8 cellular contexts compared by ENCODE assay signal in the genomic region with DNA sequence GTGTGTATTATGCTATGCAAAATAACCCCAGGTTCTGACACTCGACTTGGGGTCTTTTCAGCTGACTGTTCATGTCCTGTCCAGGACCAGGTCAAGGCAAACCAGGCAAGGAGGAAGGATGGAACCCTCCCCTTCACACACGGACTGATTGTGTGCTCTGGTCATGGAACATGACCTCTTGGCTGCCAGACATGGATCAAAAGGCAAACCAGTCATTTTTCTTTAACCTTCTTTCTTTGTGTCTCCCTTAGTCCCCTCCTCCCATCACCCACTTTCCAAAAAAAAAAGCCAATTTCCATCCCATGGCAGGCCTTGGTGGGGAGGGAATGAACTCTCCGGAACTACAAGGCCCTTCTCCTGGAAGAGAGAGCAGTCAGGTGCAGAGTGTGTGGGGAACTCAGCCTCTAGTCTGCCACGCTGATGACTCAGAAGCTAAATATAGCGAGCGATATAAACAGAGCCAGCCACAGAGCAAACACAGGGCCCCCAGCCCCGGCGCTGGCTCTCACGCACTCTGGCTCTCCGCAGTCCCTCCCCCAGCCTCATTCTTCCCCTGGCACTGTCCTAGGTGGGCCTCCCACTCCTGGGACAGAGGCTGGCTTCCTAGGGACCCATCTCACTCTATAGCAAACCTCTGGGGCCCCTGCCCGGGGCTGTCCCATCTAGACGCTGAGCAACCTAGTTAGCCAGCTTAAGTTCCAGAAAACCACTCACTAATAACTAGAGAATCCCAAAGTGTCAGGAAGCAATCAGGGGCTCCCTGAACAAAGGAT. TPM values are rescaled to one million over a fixed set of nuclear protein-coding genes. Genes with fewer than 3 reads are reported as not detected.
DNase-seq lines count a peak whose midpoint lies in the region; FAIRE-seq and TF ChIP-seq lines count a peak whose summit lies in the region.

No MANE protein-coding gene starts in this region.

- H3K27me3 ChIP-seq in KMS-11 (ENCODE audit: insufficient read depth, low read depth) = no peaks in the 10 kb centered on the region

- H3K27ac ChIP-seq in KMS-11 = peak overlapping the region; percentile 99

- 0 out of 2 replicates have a peak overlapping the region, but pooled peaks have one; percentile 3 for H3K9ac ChIP-seq in ES-I3 (ENCODE audit: low read depth, low read length)
- H3K9ac ChIP-seq in KMS-11 = peak overlapping the region; percentile 87

- peak; percentile 75 for FAIRE-seq in RCC 7860 (lab: Jason Lieb, UNC)

- H3K9me3 Mint-ChIP-seq in osteocyte (ENCODE audit: unreplicated experiment) (no peaks in the 10 kb centered on the region), type B pancreatic cell (no peaks in the 10 kb centered on the region)

- H3K4me2 ChIP-seq in KMS-11 = peak overlapping the region; percentile 81

- H3K79me2 ChIP-seq in KMS-11 (ENCODE audit: insufficient read depth, low read depth) = peaks cover 26% of the 10 kb centered on the region; the same call in 1 of the 2 replicates

- peak; percentile 44 for DNase-seq in GOT3 (lab: John Stamatoyannopoulos, UW)
- peak; percentile 83 for DNase-seq in RCC 7860 (ENCODE audit: low spot score)
- DNase-seq in activated effector memory CD4-positive, alpha-beta T cell treated with Interleukin-2 at 50 U/mL for 16 hours = peak; percentile 55
- peak; percentile 95 for DNase-seq in foreskin melanocyte
- DNase-seq in osteocyte (ENCODE audit: extremely low spot score, unreplicated experiment) = peak; percentile 91
- no peak for DNase-seq in type B pancreatic cell (ENCODE audit: extremely low spot score, unreplicated experiment)

- peak overlapping the region; percentile 51 for H3K4me3 Mint-ChIP-seq in osteocyte (ENCODE audit: unreplicated experiment)
- peak overlapping the region; percentile 77 for H3K4me3 Mint-ChIP-seq in type B pancreatic cell

- H3K27ac Mint-ChIP-seq in osteocyte (ENCODE audit: unreplicated experiment) = peak overlapping the region; percentile 97
- H3K27ac Mint-ChIP-seq in type B pancreatic cell = peak overlapping the region; percentile 94

- H3K27me3 Mint-ChIP-seq in osteocyte (ENCODE audit: unreplicated experiment) (no peaks in the 10 kb centered on the region), type B pancreatic cell (no peaks in the 10 kb centered on the region)

- peaks cover 31% of the 10 kb centered on the region for H3K36me3 Mint-ChIP-seq in osteocyte (ENCODE audit: unreplicated experiment)
- H3K36me3 Mint-ChIP-seq in type B pancreatic cell = peaks cover 35% of the 10 kb centered on the region

- TF ChIP-seq CTCF in KMS-11 (conservative IDR thresholded peaks at IDR 0.05; ENCODE audit: low read depth, low read length) (no peak), osteocyte (IDR thresholded peaks at IDR 0.05) (no peak), type B pancreatic cell (conservative IDR thresholded peaks at IDR 0.05) (no peak)

- no peak overlapping the region for H3K4me3 ChIP-seq in KMS-11 (IDR thresholded peaks at IDR 0.05; ENCODE audit: insufficient read depth, low read depth, low read length)

- H4K20me1 ChIP-seq in KMS-11 (ENCODE audit: insufficient read depth) = no peaks in the 10 kb centered on the region

- no peak overlapping the region for H2AFZ ChIP-seq in KMS-11 (ENCODE audit: low read depth)

- H3K4me1 ChIP-seq in ES-I3 (ENCODE audit: insufficient read depth, low read length) (peaks cover 49% of the 10 kb centered on the region), KMS-11 (ENCODE audit: low read depth, poor library complexity, severe bottlenecking) (peaks cover 99% of the 10 kb centered on the region)

- H3K4me1 Mint-ChIP-seq in osteocyte (ENCODE audit: unreplicated experiment) (peaks cover 89% of the 10 kb centered on the region), type B pancreatic cell (ENCODE audit: unreplicated experiment) (peaks cover 72% of the 10 kb centered on the region)

- no peaks in the 10 kb centered on the region for H3K36me3 ChIP-seq in ES-I3 (ENCODE audit: insufficient read depth, low read length)
- H3K36me3 ChIP-seq in KMS-11 (ENCODE audit: insufficient read depth) = no peaks in the 10 kb centered on the region

- H3K9me3 ChIP-seq in ES-I3 (ENCODE audit: control insufficient read depth, insufficient read depth, low read length) = no peaks in the 10 kb centered on the region

RNA-seq across cellular contexts. Expression of a gene that starts 10.0 kb away (rescaled TPM):
- 39.3 and 46.6 TPM in 2 replicates for total RNA-seq in osteocyte
- 60.9 and 112 TPM in 2 replicates for total RNA-seq in type B pancreatic cell (ENCODE audit: low replicate concordance)

RNA-seq across cellular contexts. Expression of a gene that starts 59.7 kb away (rescaled TPM):
- total RNA-seq in osteocyte (181 and 196 TPM in 2 replicates), type B pancreatic cell (ENCODE audit: low replicate concordance) (176 and 235 TPM in 2 replicates)
